ENCODE assay signal across 8 cellular contexts in the genomic region with DNA sequence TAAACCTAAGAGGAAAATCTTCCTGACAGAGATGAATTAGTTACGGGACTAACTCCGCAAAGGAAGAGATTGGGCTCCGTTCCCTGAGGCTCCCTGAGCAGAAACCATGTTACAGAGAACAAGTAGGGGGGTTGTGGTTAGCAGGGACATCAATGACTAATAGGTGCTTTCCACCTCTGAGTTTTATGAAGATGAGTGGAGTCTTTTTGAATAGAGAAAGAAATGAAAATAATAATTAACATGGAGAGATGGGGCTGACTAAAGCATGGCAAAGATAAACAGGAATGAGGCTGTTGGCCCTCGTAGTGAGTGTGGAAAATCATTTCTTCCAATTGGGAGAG. TPM values are rescaled to one million over a fixed set of nuclear protein-coding genes. Genes with fewer than 3 reads are reported as not detected.
DNase-seq lines count a peak whose midpoint lies in the region; ATAC-seq and TF ChIP-seq lines count a peak whose summit lies in the region.

No MANE protein-coding gene starts in this region.

- TF ChIP-seq POLR2A in gastroesophageal sphincter (IDR thresholded peaks at IDR 0.05): no peak
- no peak for TF ChIP-seq POLR2A in ovary (IDR thresholded peaks at IDR 0.05)

- CTCF ChIA-PET in activated CD4-positive, alpha-beta T cell treated with anti-CD3 and anti-CD28 coated beads, Interleukin-2, amount 10 ng/mL, durations not matched to agents 7 days and 5 days (lab: Charles Lee): interaction anchor here (0.6 to 2.0 kb wide), 8 partner anchors 21 to 145 kb away, joined by 3 to 5 read pairs (median 4); no protein-coding TSS in a partner anchor

- WGBS in gastroesophageal sphincter (ENCODE audit: low coverage in 1 of 2), 2 donors: 23 to 38% methylated on average over 3 to 4 of the region's 4 CpGs
- WGBS in ovary, 3 donors: 51 to 65% (median 63%) methylated on average over 4 of the region's 4 CpGs

- H3K4me1 Mint-ChIP-seq in activated CD4-positive, alpha-beta T cell treated with anti-CD3 and anti-CD28 coated beads, Interleukin-2, amount 10 ng/mL, durations not matched to agents 7 days and 5 days: peaks cover 23% of the 10 kb centered on the region
- H3K4me1 Mint-ChIP-seq in T-helper 2 cell treated with Interferon-gamma antibody and Interleukin-4, amounts not matched to agents 5 μg/mL and 100 μg/mL, for 36 hours (ENCODE audit: low read depth): peaks cover 26% of the 10 kb centered on the region

- H3K36me3 Mint-ChIP-seq in activated CD4-positive, alpha-beta T cell treated with anti-CD3 and anti-CD28 coated beads, Interleukin-2, amount 10 ng/mL, durations not matched to agents 7 days and 5 days (ENCODE audit: low read depth): no peaks in the 10 kb centered on the region
- no peaks in the 10 kb centered on the region for H3K36me3 Mint-ChIP-seq in T-helper 2 cell treated with Interferon-gamma antibody and Interleukin-4, amounts not matched to agents 5 μg/mL and 100 μg/mL, for 36 hours (ENCODE audit: low read depth)

- TF ChIP-seq CTCF in gastroesophageal sphincter (IDR thresholded peaks at IDR 0.05): no peak
- TF ChIP-seq CTCF in ovary (IDR thresholded peaks at IDR 0.05): no peak

- DNase-seq in activated CD4-positive, alpha-beta T cell treated with anti-CD3 and anti-CD28 coated beads for 48 hours: peak; percentile 41
- DNase-seq in activated CD4-positive, alpha-beta T cell treated with anti-CD3 and anti-CD28 coated beads, Interleukin-2, amount 10 ng/mL, durations not matched to agents 7 days and 5 days: no peak
- peak; percentile 51 for DNase-seq in T-helper 2 cell treated with Interferon-gamma antibody and Interleukin-4, amounts not matched to agents 5 μg/mL and 100 μg/mL, for 36 hours (ENCODE audit: low spot score)
- DNase-seq in ovary (no peak), cerebellar nuclear complex (lab: John Stamatoyannopoulos, UW) (no peak), cortex of kidney (lab: John Stamatoyannopoulos, UW) (no peak)

- no peak overlapping the region for H3K4me3 Mint-ChIP-seq in activated CD4-positive, alpha-beta T cell treated with anti-CD3 and anti-CD28 coated beads, Interleukin-2, amount 10 ng/mL, durations not matched to agents 7 days and 5 days
- H3K4me3 Mint-ChIP-seq in T-helper 2 cell treated with Interferon-gamma antibody and Interleukin-4, amounts not matched to agents 5 μg/mL and 100 μg/mL, for 36 hours: peak overlapping the region; percentile 1

- peak overlapping the region in 3 of 4 donors; percentile 36 to 75 (median 60) for H3K27ac ChIP-seq in gastroesophageal sphincter
- H3K27ac ChIP-seq in ovary: no peak overlapping the region

- H3K27me3 Mint-ChIP-seq in activated CD4-positive, alpha-beta T cell treated with anti-CD3 and anti-CD28 coated beads, Interleukin-2, amount 10 ng/mL, durations not matched to agents 7 days and 5 days: peaks cover 4% of the 10 kb centered on the region
- H3K27me3 Mint-ChIP-seq in T-helper 2 cell treated with Interferon-gamma antibody and Interleukin-4, amounts not matched to agents 5 μg/mL and 100 μg/mL, for 36 hours (ENCODE audit: low read depth): no peaks in the 10 kb centered on the region

- TF ChIP-seq EP300 in gastroesophageal sphincter (IDR thresholded peaks at IDR 0.05) (no peak), ovary (IDR thresholded peaks at IDR 0.05) (no peak)

- peaks cover 2% of the 10 kb centered on the region for H3K9me3 Mint-ChIP-seq in activated CD4-positive, alpha-beta T cell treated with anti-CD3 and anti-CD28 coated beads, Interleukin-2, amount 10 ng/mL, durations not matched to agents 7 days and 5 days
- H3K9me3 Mint-ChIP-seq in T-helper 2 cell treated with Interferon-gamma antibody and Interleukin-4, amounts not matched to agents 5 μg/mL and 100 μg/mL, for 36 hours: no peaks in the 10 kb centered on the region

- H3K27ac Mint-ChIP-seq in activated CD4-positive, alpha-beta T cell treated with anti-CD3 and anti-CD28 coated beads, Interleukin-2, amount 10 ng/mL, durations not matched to agents 7 days and 5 days: no peak overlapping the region
- peak overlapping the region; percentile 56 for H3K27ac Mint-ChIP-seq in T-helper 2 cell treated with Interferon-gamma antibody and Interleukin-4, amounts not matched to agents 5 μg/mL and 100 μg/mL, for 36 hours

- intact Hi-C loops in ovary (cut with DNase I): no loop called here

- POLR2A ChIA-PET in activated CD4-positive, alpha-beta T cell treated with anti-CD3 and anti-CD28 coated beads, Interleukin-2, amount 10 ng/mL, durations not matched to agents 7 days and 5 days (lab: Charles Lee): no interaction called here

- H3K4me3 ChIP-seq in gastroesophageal sphincter (no peak overlapping the region), ovary (no peak overlapping the region)

- ATAC-seq in HG02885 (IDR thresholded peaks at IDR 0.05; ENCODE audit: poor library complexity, unreplicated experiment) (peak; percentile 95), gastroesophageal sphincter (peak; percentile 37)

- H3K4me1 ChIP-seq in gastroesophageal sphincter: peaks cover 3 to 43% (median 20%) of the 10 kb centered on the region in 3 donors
- H3K4me1 ChIP-seq in ovary (ENCODE audit: insufficient read depth): no peaks in the 10 kb centered on the region

- H3K9me3 ChIP-seq in gastroesophageal sphincter (no peaks in the 10 kb centered on the region), ovary (no peaks in the 10 kb centered on the region)

- no peaks in the 10 kb centered on the region for H3K27me3 ChIP-seq in gastroesophageal sphincter
- H3K27me3 ChIP-seq in ovary: no peaks in the 10 kb centered on the region

- no peaks in the 10 kb centered on the region for H3K36me3 ChIP-seq in gastroesophageal sphincter
- H3K36me3 ChIP-seq in ovary: no peaks in the 10 kb centered on the region

RNA-seq across cellular contexts. Expression of a gene that starts 47.5 kb away (rescaled TPM):
- 100 to 1,000 TPM in 1 of 2 experiments, 10 to 100 TPM in 1; 89.4 to 140 TPM for total RNA-seq in activated CD4-positive, alpha-beta T cell treated with anti-CD3 and anti-CD28 coated beads, Interleukin-2, amount 10 ng/mL, durations not matched to agents 7 days and 5 days
- total RNA-seq in gastroesophageal sphincter (100 to 1,000 TPM; 237 to 286 (median 263) TPM), ovary (100 to 1,000 TPM; 176 to 274 (median 206) TPM)
- 100 to 1,000 TPM; 103 to 250 TPM for polyA plus RNA-seq in ovary

Comparison
In these comparisons a context has a peak if more than half of its experiments do, and no peak if none do; other contexts are left out.
1. DNase-seq: peak in activated CD4-positive, alpha-beta T cell treated with anti-CD3 and anti-CD28 coated beads for 48 hours (single experiment) and T-helper 2 cell treated with Interferon-gamma antibody and Interleukin-4, amounts not matched to agents 5 μg/mL and 100 μg/mL, for 36 hours (single experiment); none in activated CD4-positive, alpha-beta T cell treated with anti-CD3 and anti-CD28 coated beads, Interleukin-2, amount 10 ng/mL, durations not matched to agents 7 days and 5 days (single experiment), ovary (0 of 5), cerebellar nuclear complex (0 of 2) and cortex of kidney (single experiment).
2. H3K27ac ChIP-seq: peak in gastroesophageal sphincter (3 of 4); none in ovary (0 of 2).